In the genomic region with DNA sequence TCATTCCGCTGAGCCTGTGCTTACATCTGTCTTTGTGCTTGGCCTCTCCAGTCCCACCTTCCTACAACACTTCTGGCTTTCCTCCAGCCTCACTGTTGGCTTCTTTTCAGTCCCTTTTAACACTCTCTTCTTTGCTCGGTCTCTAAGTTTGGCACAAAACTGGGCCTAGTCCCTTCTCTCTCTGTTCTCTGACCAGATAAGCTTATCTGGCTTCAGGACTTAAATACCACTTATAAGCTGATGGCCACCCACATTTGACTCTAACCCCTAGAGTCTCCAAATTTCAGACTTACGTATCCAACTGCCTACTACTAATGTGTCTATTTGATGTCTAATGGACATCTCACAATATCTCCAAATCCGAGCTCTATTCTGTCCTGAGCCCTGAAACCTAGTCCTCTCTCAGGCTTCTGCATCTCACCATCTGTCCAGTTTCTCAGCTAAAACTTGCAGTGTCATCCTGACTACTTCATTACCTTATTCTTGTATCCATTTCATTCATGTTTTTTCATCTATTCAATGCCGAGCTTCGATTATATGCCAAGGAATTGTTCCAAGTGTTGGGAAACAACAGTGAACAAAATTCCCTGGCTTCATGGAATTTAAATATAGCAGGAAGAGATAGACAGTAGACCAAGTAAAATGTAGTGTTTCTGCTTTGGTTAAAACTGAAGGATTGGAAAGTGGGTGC, we compare ENCODE assay signal across 25 cellular contexts. TPM values are rescaled to one million over a fixed set of nuclear protein-coding genes. Genes with fewer than 3 reads are reported as not detected.
DNase-seq lines count a peak whose midpoint lies in the region; ATAC-seq and TF ChIP-seq lines count a peak whose summit lies in the region.
"Had no signal": no experiment of that assay in that cellular context is flagged by ENCODE, and none has a peak within 500 bp of the region (broad histone marks: within the 10 kb centered on the region; RNA-seq: fewer than 3 reads in every experiment).

No MANE protein-coding gene starts in this region.

- H3K4me3 ChIP-seq in ascending aorta (no peak overlapping the region), transverse colon (no peak overlapping the region)
- H3K4me3 ChIP-seq: right lobe of liver had no signal

- no peak overlapping the region for H3K4me3 Mint-ChIP-seq in activated T-helper 2 cell treated with anti-CD3 and anti-CD28 coated beads, Interferon-gamma antibody, Interleukin-2, Interleukin-4, amounts not matched to agents 10 μg/mL and 5 μg/mL and 100 μg/mL, durations not matched to agents 14 hours and 24 hours and 36 hours (ENCODE audit: low read depth)
- H3K4me3 Mint-ChIP-seq: activated B cell treated with CpG ODN at 0.5 μM for 24 hours; activated CD8-positive, alpha-beta T cell treated with anti-CD3 and anti-CD28 coated beads, Interleukin-2, amount 10 ng/mL, durations not matched to agents 7 days and 5 days; activated naive CD4-positive, alpha-beta T cell treated with anti-CD3 and anti-CD28 coated beads for 36 hours; HFFc6; memory B cell; naive thymus-derived CD4-positive, alpha-beta T cell had no signal

- H3K27me3 ChIP-seq in ascending aorta (no peaks in the 10 kb centered on the region), transverse colon (no peaks in the 10 kb centered on the region)
- H3K27me3 ChIP-seq: right lobe of liver had no signal

- H3K4me1 Mint-ChIP-seq in activated T-helper 2 cell treated with anti-CD3 and anti-CD28 coated beads, Interferon-gamma antibody, Interleukin-2, Interleukin-4, amounts not matched to agents 10 μg/mL and 5 μg/mL and 100 μg/mL, durations not matched to agents 14 hours and 24 hours and 36 hours (ENCODE audit: low read depth) = no peaks in the 10 kb centered on the region
- H3K4me1 Mint-ChIP-seq: activated B cell treated with CpG ODN at 0.5 μM for 24 hours; memory B cell; naive thymus-derived CD4-positive, alpha-beta T cell had no signal

- H3K27ac ChIP-seq in ascending aorta (peak overlapping the region; percentile 1 to 44), transverse colon (no peak overlapping the region)
- H3K27ac ChIP-seq: HL-60 had no signal

- peak; percentile 26 for DNase-seq in Caki2 (ENCODE audit: low read depth)
- no peak for DNase-seq in ascending aorta (ENCODE audit: low spot score in 2 of 2)
- DNase-seq in fibroblast of peridontal ligament (ENCODE audit: extremely low read depth) = peak; percentile 80
- DNase-seq in myocyte (ENCODE audit: low read depth) = peak; percentile 28
- no peak for DNase-seq in activated T-helper 2 cell treated with anti-CD3 and anti-CD28 coated beads, Interferon-gamma antibody, Interleukin-2, Interleukin-4, amounts not matched to agents 10 μg/mL and 5 μg/mL and 100 μg/mL, durations not matched to agents 14 hours and 24 hours and 36 hours (ENCODE audit: low spot score)
- DNase-seq in transverse colon = no peak
- DNase-seq in NK-92 (lab: John Stamatoyannopoulos, UW; ENCODE audit: unreplicated experiment) = no peak
- DNase-seq: ACHN; activated B cell treated with CpG ODN at 0.5 μM for 24 hours; activated CD8-positive, alpha-beta T cell treated with anti-CD3 and anti-CD28 coated beads, Interleukin-2, amount 10 ng/mL, durations not matched to agents 7 days and 5 days; activated naive CD4-positive, alpha-beta T cell treated with anti-CD3 and anti-CD28 coated beads for 36 hours; activated T-cell treated with anti-CD3 and anti-CD28 coated beads, Interleukin-2, amount 50 U/mL, for 1 hour; C1 segment of cervical spinal cord; HFFc6; hippocampal formation; islet precursor cell; naive thymus-derived CD4-positive, alpha-beta T cell; NCI-H1436 treated with DMSO at 0.1 percent for 48 hours; right lobe of liver; SK-N-SH had no signal

- H3K4me1 ChIP-seq in ascending aorta = peaks cover 0 to 21% of the 10 kb centered on the region in 2 donors
- peaks cover 0 to 13% (median 4%) of the 10 kb centered on the region in 4 donors for H3K4me1 ChIP-seq in transverse colon

- no peaks in the 10 kb centered on the region for H3K27me3 Mint-ChIP-seq in activated T-helper 2 cell treated with anti-CD3 and anti-CD28 coated beads, Interferon-gamma antibody, Interleukin-2, Interleukin-4, amounts not matched to agents 10 μg/mL and 5 μg/mL and 100 μg/mL, durations not matched to agents 14 hours and 24 hours and 36 hours (ENCODE audit: low read depth)
- H3K27me3 Mint-ChIP-seq: activated B cell treated with CpG ODN at 0.5 μM for 24 hours; memory B cell; naive thymus-derived CD4-positive, alpha-beta T cell had no signal

- H3K36me3 ChIP-seq in ascending aorta (no peaks in the 10 kb centered on the region), transverse colon (no peaks in the 10 kb centered on the region)
- H3K36me3 ChIP-seq: right lobe of liver had no signal

- H3K9me3 Mint-ChIP-seq in activated T-helper 2 cell treated with anti-CD3 and anti-CD28 coated beads, Interferon-gamma antibody, Interleukin-2, Interleukin-4, amounts not matched to agents 10 μg/mL and 5 μg/mL and 100 μg/mL, durations not matched to agents 14 hours and 24 hours and 36 hours = no peaks in the 10 kb centered on the region
- H3K9me3 Mint-ChIP-seq: activated B cell treated with CpG ODN at 0.5 μM for 24 hours; activated naive CD4-positive, alpha-beta T cell treated with anti-CD3 and anti-CD28 coated beads for 36 hours; HFFc6; memory B cell; naive thymus-derived CD4-positive, alpha-beta T cell had no signal

- peaks cover 3% of the 10 kb centered on the region for H3K36me3 Mint-ChIP-seq in activated T-helper 2 cell treated with anti-CD3 and anti-CD28 coated beads, Interferon-gamma antibody, Interleukin-2, Interleukin-4, amounts not matched to agents 10 μg/mL and 5 μg/mL and 100 μg/mL, durations not matched to agents 14 hours and 24 hours and 36 hours (ENCODE audit: low read depth)

- TF ChIP-seq EP300 in transverse colon (IDR thresholded peaks at IDR 0.05; ENCODE audit: low read depth) = no peak

- no peak overlapping the region for H3K27ac Mint-ChIP-seq in activated T-helper 2 cell treated with anti-CD3 and anti-CD28 coated beads, Interferon-gamma antibody, Interleukin-2, Interleukin-4, amounts not matched to agents 10 μg/mL and 5 μg/mL and 100 μg/mL, durations not matched to agents 14 hours and 24 hours and 36 hours
- H3K27ac Mint-ChIP-seq: activated B cell treated with CpG ODN at 0.5 μM for 24 hours; activated CD8-positive, alpha-beta T cell treated with anti-CD3 and anti-CD28 coated beads, Interleukin-2, amount 10 ng/mL, durations not matched to agents 7 days and 5 days; activated naive CD4-positive, alpha-beta T cell treated with anti-CD3 and anti-CD28 coated beads for 36 hours; HFFc6; memory B cell; naive thymus-derived CD4-positive, alpha-beta T cell had no signal

- 87 to 88% methylated on average over 5 to 6 of the region's 6 CpGs for WGBS in transverse colon (ENCODE audit: low coverage in 1 of 2), 2 donors

- TF ChIP-seq POLR2A in transverse colon (IDR thresholded peaks at IDR 0.05) = no peak

- no peaks in the 10 kb centered on the region for H3K9me3 ChIP-seq in ascending aorta
- H3K9me3 ChIP-seq in transverse colon = no peaks in the 10 kb centered on the region
- H3K9me3 ChIP-seq: right lobe of liver, SK-N-SH had no signal

- in situ Hi-C loops in Caki2 (cut with HindIII; ENCODE audit: low pct_unique_long_range_greater_than_20kb, low sequenced_read_pairs) (no loop called here), transverse colon (cut with MboI; ENCODE audit: low pct_ligation_motif_present in 1 of 4, low pct_unique_long_range_greater_than_20kb in 1 of 4, low sequenced_read_pairs in 3 of 4) (no loop called here)

- no peak for ATAC-seq in HG02870 (IDR thresholded peaks at IDR 0.05; ENCODE audit: unreplicated experiment)
- ATAC-seq: activated CD8-positive, alpha-beta T cell treated with anti-CD3 and anti-CD28 coated beads, Interleukin-2, amount 10 ng/mL, durations not matched to agents 7 days and 5 days; naive thymus-derived CD4-positive, alpha-beta T cell had no signal

- intact Hi-C loops in ascending aorta (cut with DNase I) (no loop called here), transverse colon (cut with DNase I; ENCODE audit: low total_unique reads) (no loop called here)
- intact Hi-C loops in activated T-helper 2 cell treated with anti-CD3 and anti-CD28 coated beads, Interferon-gamma antibody, Interleukin-2, Interleukin-4, amounts not matched to agents 10 μg/mL and 5 μg/mL and 100 μg/mL, durations not matched to agents 14 hours and 24 hours and 36 hours (cut with micrococcal nuclease) = no loop called here

- TF ChIP-seq CTCF in ascending aorta (IDR thresholded peaks at IDR 0.05) (no peak), transverse colon (IDR thresholded peaks at IDR 0.05) (no peak)

RNA-seq across cellular contexts. Expression of gene TBPL1, which starts 40.1 kb away (rescaled TPM):
- 42.5 and 48.8 TPM in 2 replicates for total RNA-seq in Caki2 (2014; rRNA removed; shearing (Covaris generic); ENCODE audit: low replicate concordance)
- total RNA-seq in ascending aorta (23.1 TPM), myocyte (8.6 and 17.4 TPM in 2 replicates), transverse colon (1 to 10 TPM in 3 of 4 donors, not detected in 1; 4.8 to 10.0 (median 4.9) TPM)
- polyA plus RNA-seq in myocyte (2012) = 18.8 TPM
- 29.7 and 31.2 TPM in 2 replicates for total RNA-seq in activated T-helper 2 cell treated with anti-CD3 and anti-CD28 coated beads, Interferon-gamma antibody, Interleukin-2, Interleukin-4, amounts not matched to agents 10 μg/mL and 5 μg/mL and 100 μg/mL, durations not matched to agents 14 hours and 24 hours and 36 hours

RNA-seq across cellular contexts. Expression of gene SLC2A12, which starts 59.3 kb away (rescaled TPM):
- 5.8 and 11.8 TPM in 2 replicates for total RNA-seq in Caki2 (2014; rRNA removed; shearing (Covaris generic); ENCODE audit: low replicate concordance)
- not detected for total RNA-seq in ascending aorta
- total RNA-seq in myocyte = 3.9 and 4.3 TPM in 2 replicates
- polyA plus RNA-seq in myocyte (2012) = 0.83 TPM
- total RNA-seq in activated T-helper 2 cell treated with anti-CD3 and anti-CD28 coated beads, Interferon-gamma antibody, Interleukin-2, Interleukin-4, amounts not matched to agents 10 μg/mL and 5 μg/mL and 100 μg/mL, durations not matched to agents 14 hours and 24 hours and 36 hours = not detected in 2 replicates
- total RNA-seq in transverse colon = 1 to 10 TPM in 2 of 4 donors, under 1 TPM in 2; 0.20 to 1.4 (median 0.99) TPM
- total RNA-seq: activated B cell treated with CpG ODN at 0.5 μM for 24 hours; MCF 10A; T-helper 2 cell treated with Interferon-gamma antibody and Interleukin-4, amounts not matched to agents 100 ng/mL and 5 ng/mL, for 36 hours had no signal

Comparison
In these comparisons a context has a peak if more than half of its experiments do, and no peak if none do; other contexts are left out.
1. DNase-seq: peak in Caki2 (single experiment), fibroblast of peridontal ligament (single experiment) and myocyte (single experiment); none in ascending aorta (0 of 2), activated T-helper 2 cell treated with anti-CD3 and anti-CD28 coated beads, Interferon-gamma antibody, Interleukin-2, Interleukin-4, amounts not matched to agents 10 μg/mL and 5 μg/mL and 100 μg/mL, durations not matched to agents 14 hours and 24 hours and 36 hours (single experiment), transverse colon (single experiment) and NK-92 (single experiment).
2. H3K27ac ChIP-seq: peak in ascending aorta (2 of 2); none in transverse colon (0 of 4).